9 cellular contexts compared by ENCODE assay signal in genomic region chr19:2329162-2329505, GRCh38. TPM values are rescaled to one million over a fixed set of nuclear protein-coding genes. Genes with fewer than 3 reads are reported as not detected.
DNase-seq lines count a peak whose midpoint lies in the region; ATAC-seq and TF ChIP-seq lines count a peak whose summit lies in the region.
"Had no signal": no experiment of that assay in that cellular context is flagged by ENCODE, and none has a peak within 500 bp of the region (broad histone marks: within the 10 kb centered on the region; RNA-seq: fewer than 3 reads in every experiment).

No MANE protein-coding gene starts in this region.

- peak overlapping the region; percentile 91 for H3K4me3 Mint-ChIP-seq in activated naive CD4-positive, alpha-beta T cell treated with anti-CD3 and anti-CD28 coated beads, Interleukin-2, amount 50 U/mL, for 24 hours
- peak overlapping the region; percentile 85 for H3K4me3 Mint-ChIP-seq in memory B cell

- peak overlapping the region in 3 of 4 donors; percentile 75 to 80 (median 79) for H3K27ac ChIP-seq in body of pancreas
- H3K27ac ChIP-seq in uterus = peak overlapping the region; percentile 62 to 75

- WGBS in body of pancreas, 2 donors = 4 to 24% methylated on average over 6 to 18 of the region's 18 CpGs

- H3K4me1 ChIP-seq in body of pancreas (peaks cover 67% of the 10 kb centered on the region), uterus (peaks cover 0 to 24% of the 10 kb centered on the region in 2 donors)

- ATAC-seq in body of pancreas (no peak), memory B cell (ENCODE audit: low read depth) (no peak)

- peaks cover 10% of the 10 kb centered on the region for H3K36me3 Mint-ChIP-seq in activated naive CD4-positive, alpha-beta T cell treated with anti-CD3 and anti-CD28 coated beads, Interleukin-2, amount 50 U/mL, for 24 hours
- H3K36me3 Mint-ChIP-seq in memory B cell = peaks cover 7% of the 10 kb centered on the region

- intact Hi-C loops in body of pancreas (cut with DNase I) = no loop called here
- intact Hi-C loops in uterus (cut with DNase I; ENCODE audit: low total_unique reads) = no loop called here

- H3K27me3 Mint-ChIP-seq in activated naive CD4-positive, alpha-beta T cell treated with anti-CD3 and anti-CD28 coated beads, Interleukin-2, amount 50 U/mL, for 24 hours = no peaks in the 10 kb centered on the region
- H3K27me3 Mint-ChIP-seq in memory B cell = no peaks in the 10 kb centered on the region

- H3K36me3 ChIP-seq in body of pancreas (replicated peaks in 1 of 2; ENCODE audit: insufficient read depth in 1 of 2, low read depth in 2 of 2) = no peaks in the 10 kb centered on the region
- H3K36me3 ChIP-seq in uterus = no peaks in the 10 kb centered on the region

- H3K27me3 ChIP-seq in body of pancreas (no peaks in the 10 kb centered on the region), uterus (no peaks in the 10 kb centered on the region)

- no peaks in the 10 kb centered on the region for H3K9me3 Mint-ChIP-seq in activated naive CD4-positive, alpha-beta T cell treated with anti-CD3 and anti-CD28 coated beads, Interleukin-2, amount 50 U/mL, for 24 hours
- H3K9me3 Mint-ChIP-seq in memory B cell = no peaks in the 10 kb centered on the region

- H3K4me1 Mint-ChIP-seq in activated naive CD4-positive, alpha-beta T cell treated with anti-CD3 and anti-CD28 coated beads, Interleukin-2, amount 50 U/mL, for 24 hours = peaks cover 55% of the 10 kb centered on the region
- peaks cover 67% of the 10 kb centered on the region for H3K4me1 Mint-ChIP-seq in memory B cell

- peak overlapping the region; percentile 86 to 98 for H3K4me3 ChIP-seq in body of pancreas
- peak overlapping the region; percentile 75 to 78 for H3K4me3 ChIP-seq in uterus

- H3K9me3 ChIP-seq in body of pancreas (no peaks in the 10 kb centered on the region), uterus (no peaks in the 10 kb centered on the region)

- no peak for DNase-seq in activated naive CD4-positive, alpha-beta T cell treated with anti-CD3 and anti-CD28 coated beads, Interleukin-2, amount 50 U/mL, for 16 hours
- no peak for DNase-seq in body of pancreas
- DNase-seq in memory B cell (ENCODE audit: low spot score in 2 of 2) = no peak
- no peak for DNase-seq in uterus
- no peak for DNase-seq in stimulated activated CD4-positive, alpha-beta T cell treated with anti-CD3 and anti-CD28 coated beads, Interleukin-12 subunit alpha, Interleukin-12 subunit beta, amount 100 ng/mL, for 4 hours
- no peak for DNase-seq in NCI-H345 (lab: John Stamatoyannopoulos, UW)
- no peak for DNase-seq in D341Med (ENCODE audit: low spot score)

- TF ChIP-seq CTCF in body of pancreas (IDR thresholded peaks at IDR 0.05) = no peak
- no peak for TF ChIP-seq CTCF in uterus (IDR thresholded peaks at IDR 0.05)

- TF ChIP-seq POLR2A in body of pancreas (IDR thresholded peaks at IDR 0.05) = no peak
- no peak for TF ChIP-seq POLR2A in uterus (IDR thresholded peaks at IDR 0.05)

- peak overlapping the region; percentile 92 for H3K27ac Mint-ChIP-seq in activated naive CD4-positive, alpha-beta T cell treated with anti-CD3 and anti-CD28 coated beads, Interleukin-2, amount 50 U/mL, for 24 hours
- peak overlapping the region; percentile 95 for H3K27ac Mint-ChIP-seq in memory B cell

RNA-seq across cellular contexts. Expression of gene SPPL2B, which starts 0.7 kb away (rescaled TPM):
- total RNA-seq in body of pancreas (100 to 1,000 TPM in 1 of 2 donors, 10 to 100 TPM in 1; 75.8 to 202 TPM), uterus (10 to 100 TPM; 14.3 to 58.5 (median 31.5) TPM)

RNA-seq across cellular contexts. Expression of gene LSM7, which starts 0.7 kb away (rescaled TPM):
- total RNA-seq in body of pancreas (10 to 100 TPM; 45.7 to 69.9 TPM), uterus (100 to 1,000 TPM in 3 of 4 donors, 10 to 100 TPM in 1; 51.8 to 186 (median 142) TPM)

RNA-seq across cellular contexts. Expression of gene LINGO3, which starts 21.2 kb away (rescaled TPM):
- total RNA-seq in body of pancreas = not detected
- total RNA-seq in uterus = not detected

RNA-seq across cellular contexts. Expression of gene TMPRSS9, which starts 30.9 kb away (rescaled TPM):
- not detected for total RNA-seq in body of pancreas
- under 1 TPM in 1 of 4 donors, not detected in 3; 0.69 TPM for total RNA-seq in uterus
- total RNA-seq: T-helper 2 cell treated with Interferon-gamma antibody and Interleukin-4, amounts not matched to agents 100 ng/mL and 5 ng/mL, for 36 hours had no signal

RNA-seq across cellular contexts. Expression of gene PEAK3, which starts 47.2 kb away (rescaled TPM):
- total RNA-seq in body of pancreas (under 1 TPM; 0.66 to 0.78 TPM), uterus (under 1 TPM in 2 of 4 donors, not detected in 2; 0.26 to 0.40 TPM)
